Comparison of ENCODE assay signal across 9 cellular contexts in the genomic region with DNA sequence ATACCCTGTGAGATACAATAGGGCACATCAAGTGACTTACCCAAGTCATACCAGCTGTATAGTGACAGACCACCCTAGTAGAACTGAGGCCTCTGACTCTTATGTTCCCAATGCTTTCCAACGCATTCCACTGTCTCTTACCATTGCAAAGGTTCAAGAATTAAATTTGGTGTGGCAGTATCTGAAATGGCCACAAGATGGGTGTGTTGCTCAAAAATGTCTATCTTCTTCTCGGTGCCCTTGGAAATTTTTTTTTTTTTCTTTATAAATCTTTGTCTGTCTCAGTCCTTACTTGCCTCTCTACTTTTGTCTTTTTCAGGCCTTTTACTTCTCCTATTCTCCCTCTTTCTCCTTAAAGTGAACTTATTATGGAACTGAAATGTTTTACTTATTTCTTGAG. TPM values are rescaled to one million over a fixed set of nuclear protein-coding genes. Genes with fewer than 3 reads are reported as not detected.
DNase-seq lines count a peak whose midpoint lies in the region; ATAC-seq, FAIRE-seq and TF ChIP-seq lines count a peak whose summit lies in the region.
"Had no signal": no experiment of that assay in that cellular context is flagged by ENCODE, and none has a peak within 500 bp of the region (broad histone marks: within the 10 kb centered on the region; RNA-seq: fewer than 3 reads in every experiment).

No MANE protein-coding gene starts in this region.

- H3K27me3 Mint-ChIP-seq in activated CD4-positive, alpha-beta memory T cell treated with anti-CD3 and anti-CD28 coated beads, Interleukin-2, amount 10 ng/mL, durations not matched to agents 7 days and 5 days = no peaks in the 10 kb centered on the region
- no peaks in the 10 kb centered on the region for H3K27me3 Mint-ChIP-seq in activated T-helper 2 cell treated with anti-CD3 and anti-CD28 coated beads, Interferon-gamma antibody, Interleukin-2, Interleukin-4, amounts not matched to agents 10 μg/mL and 5 μg/mL and 100 μg/mL, durations not matched to agents 14 hours and 24 hours and 36 hours (ENCODE audit: low read depth)

- no peak overlapping the region for H3K27ac ChIP-seq in heart left ventricle
- H3K27ac ChIP-seq in brain microvascular endothelial cell = no peak overlapping the region
- no peak overlapping the region for H3K27ac ChIP-seq in HepG2 (ENCODE audit: extremely low read length, insufficient read depth, low read length)

- DNase-seq in heart left ventricle (no peak), cardiac septum (ENCODE audit: low spot score) (no peak), NCI-H69 (lab: John Stamatoyannopoulos, UW) (peak; percentile 47), brain microvascular endothelial cell (peak; percentile 31), HepG2 (ENCODE audit: low spot score) (peak; percentile 48), cerebellar nuclear complex (lab: John Stamatoyannopoulos, UW) (no peak)
- DNase-seq in activated CD4-positive, alpha-beta memory T cell treated with anti-CD3 and anti-CD28 coated beads, Interleukin-2, amount 10 ng/mL, durations not matched to agents 7 days and 5 days = no peak
- DNase-seq in activated T-helper 2 cell treated with anti-CD3 and anti-CD28 coated beads, Interferon-gamma antibody, Interleukin-2, Interleukin-4, amounts not matched to agents 10 μg/mL and 5 μg/mL and 100 μg/mL, durations not matched to agents 14 hours and 24 hours and 36 hours (ENCODE audit: low spot score) = no peak

- H3K4me3 Mint-ChIP-seq in activated CD4-positive, alpha-beta memory T cell treated with anti-CD3 and anti-CD28 coated beads, Interleukin-2, amount 10 ng/mL, durations not matched to agents 7 days and 5 days = no peak overlapping the region
- H3K4me3 Mint-ChIP-seq in activated T-helper 2 cell treated with anti-CD3 and anti-CD28 coated beads, Interferon-gamma antibody, Interleukin-2, Interleukin-4, amounts not matched to agents 10 μg/mL and 5 μg/mL and 100 μg/mL, durations not matched to agents 14 hours and 24 hours and 36 hours (ENCODE audit: low read depth) = no peak overlapping the region

- peak; percentile 26 to 63 (median 46) for TF ChIP-seq CTCF in heart left ventricle (IDR thresholded peaks at IDR 0.05)
- peak; percentile 61 for TF ChIP-seq CTCF in brain microvascular endothelial cell (IDR thresholded peaks at IDR 0.05; ENCODE audit: low read depth, low read length, missing control alignments)
- peak; percentile 69 for TF ChIP-seq CTCF in HepG2 (CRISPR knock-in tag; IDR thresholded peaks at IDR 0.05)

- H3K79me2 ChIP-seq in HepG2 (ENCODE audit: insufficient read depth, low read length) = no peaks in the 10 kb centered on the region

- no peak for TF ChIP-seq POLR2A in heart left ventricle (IDR thresholded peaks at IDR 0.05)
- no peak for TF ChIP-seq POLR2A in HepG2 (IDR thresholded peaks at IDR 0.05; ENCODE audit: insufficient read depth in 1 of 2, low read depth in 2 of 2, low read length in 2 of 2)

- POLR2A ChIA-PET in HepG2 (lab: Yijun Ruan, JAX) = no interaction called here
- POLR2A ChIA-PET in activated CD4-positive, alpha-beta memory T cell treated with anti-CD3 and anti-CD28 coated beads, Interleukin-2, amount 10 ng/mL, durations not matched to agents 7 days and 5 days (lab: Charles Lee) = no interaction called here

- no TSS peak for BruUV-seq in HepG2 (replicated peaks; lab: Mats Ljungman, UMichigan)

- H3K36me3 Mint-ChIP-seq in activated CD4-positive, alpha-beta memory T cell treated with anti-CD3 and anti-CD28 coated beads, Interleukin-2, amount 10 ng/mL, durations not matched to agents 7 days and 5 days (ENCODE audit: low read depth) = peaks cover 28% of the 10 kb centered on the region
- peaks cover 21% of the 10 kb centered on the region for H3K36me3 Mint-ChIP-seq in activated T-helper 2 cell treated with anti-CD3 and anti-CD28 coated beads, Interferon-gamma antibody, Interleukin-2, Interleukin-4, amounts not matched to agents 10 μg/mL and 5 μg/mL and 100 μg/mL, durations not matched to agents 14 hours and 24 hours and 36 hours (ENCODE audit: low read depth)

- H2AFZ ChIP-seq in HepG2 (ENCODE audit: low read length) = no peak overlapping the region

- no peak overlapping the region for H3K27ac Mint-ChIP-seq in activated CD4-positive, alpha-beta memory T cell treated with anti-CD3 and anti-CD28 coated beads, Interleukin-2, amount 10 ng/mL, durations not matched to agents 7 days and 5 days
- no peak overlapping the region for H3K27ac Mint-ChIP-seq in activated T-helper 2 cell treated with anti-CD3 and anti-CD28 coated beads, Interferon-gamma antibody, Interleukin-2, Interleukin-4, amounts not matched to agents 10 μg/mL and 5 μg/mL and 100 μg/mL, durations not matched to agents 14 hours and 24 hours and 36 hours

- H3K4me3 ChIP-seq in heart left ventricle (no peak overlapping the region), brain microvascular endothelial cell (ENCODE audit: low read depth, low read length) (no peak overlapping the region), HepG2 (replicated peaks in 1 of 3; ENCODE audit: insufficient read depth in 1 of 3, low read depth in 2 of 3, low read length in 3 of 3) (no peak overlapping the region)

- intact Hi-C loops in heart left ventricle (cut with DNase I) = loop anchor here (1.0 to 10.0 kb wide), 6 partner anchors 143 to 270 kb away; no protein-coding TSS in a partner anchor
- intact Hi-C loops in cardiac septum (cut with DNase I) = loop anchor here (5.0 kb wide), 1 partner anchor 265 kb away; no protein-coding TSS in a partner anchor
- intact Hi-C loops in HepG2 (cut with micrococcal nuclease; ENCODE audit: unreplicated experiment) = loop anchor here (1.0 to 10.0 kb wide), 3 partner anchors 143 to 268 kb away; no protein-coding TSS in a partner anchor
- intact Hi-C loops in activated T-helper 2 cell treated with anti-CD3 and anti-CD28 coated beads, Interferon-gamma antibody, Interleukin-2, Interleukin-4, amounts not matched to agents 10 μg/mL and 5 μg/mL and 100 μg/mL, durations not matched to agents 14 hours and 24 hours and 36 hours (cut with micrococcal nuclease) = loop anchor here (1.0 to 5.0 kb wide), 2 partner anchors 145 to 268 kb away; no protein-coding TSS in a partner anchor

- CTCF ChIA-PET in HepG2 (lab: Yijun Ruan, JAX; ENCODE audit: low intra/inter-chr PET ratio, low total read pairs) = interaction anchor here (0.9 to 2.0 kb wide), 3 partner anchors 143 to 272 kb away, joined by 3 to 27 read pairs (median 7); no protein-coding TSS in a partner anchor
- CTCF ChIA-PET in activated CD4-positive, alpha-beta memory T cell treated with anti-CD3 and anti-CD28 coated beads, Interleukin-2, amount 10 ng/mL, durations not matched to agents 7 days and 5 days (lab: Charles Lee) = interaction anchor here (0.8 to 4.0 kb wide), 8 partner anchors 13 to 272 kb away, joined by 3 to 33 read pairs (median 4); no protein-coding TSS in a partner anchor

- in situ Hi-C loops in brain microvascular endothelial cell (cut with HindIII; ENCODE audit: low pct_ligation_motif_present, low sequenced_read_pairs) (no loop called here), HepG2 (cut with HindIII; ENCODE audit: extremely low pct_ligation_motif_present, low pct_unique_long_range_greater_than_20kb) (loop anchor here (5.0 kb wide), 2 partner anchors 145 to 270 kb away; no protein-coding TSS in a partner anchor)

- 22 to 32% (median 28%) methylated on average over 2 of the region's 2 CpGs for WGBS in heart left ventricle, 4 donors
- WGBS in HepG2 (ENCODE audit: low lambda C conversion rate) = 64% methylated on average over 2 of the region's 2 CpGs

- H3K9me3 ChIP-seq in heart left ventricle (no peaks in the 10 kb centered on the region), HepG2 (ENCODE audit: low read length) (no peaks in the 10 kb centered on the region)

- FAIRE-seq in HepG2 (lab: Jason Lieb, UNC) = no peak
- FAIRE-seq: colon had no signal

- H4K20me1 ChIP-seq in HepG2 (ENCODE audit: insufficient read depth, low read length) = no peaks in the 10 kb centered on the region

- H3K4me1 Mint-ChIP-seq in activated CD4-positive, alpha-beta memory T cell treated with anti-CD3 and anti-CD28 coated beads, Interleukin-2, amount 10 ng/mL, durations not matched to agents 7 days and 5 days = peaks cover 8% of the 10 kb centered on the region
- H3K4me1 Mint-ChIP-seq in activated T-helper 2 cell treated with anti-CD3 and anti-CD28 coated beads, Interferon-gamma antibody, Interleukin-2, Interleukin-4, amounts not matched to agents 10 μg/mL and 5 μg/mL and 100 μg/mL, durations not matched to agents 14 hours and 24 hours and 36 hours (ENCODE audit: low read depth) = no peaks in the 10 kb centered on the region

- TF ChIP-seq RAD21 in HepG2 (CRISPR knock-in tag; IDR thresholded peaks at IDR 0.05) = peak; percentile 48; the same call in 1 of the 2 replicates

- no peaks in the 10 kb centered on the region for H3K4me1 ChIP-seq in heart left ventricle
- peaks cover 22% of the 10 kb centered on the region for H3K4me1 ChIP-seq in HepG2 (ENCODE audit: insufficient read depth, low read length)

- H3K9ac ChIP-seq in HepG2 (ENCODE audit: insufficient read depth, low read depth, low read length) = no peak overlapping the region

- peaks cover 0 to 95% (median 80%) of the 10 kb centered on the region in 9 donors for H3K36me3 ChIP-seq in heart left ventricle
- H3K36me3 ChIP-seq in brain microvascular endothelial cell (replicated peaks) = peaks cover 4% of the 10 kb centered on the region
- H3K36me3 ChIP-seq in HepG2 (replicated peaks in 1 of 2; ENCODE audit: control insufficient read depth in 1 of 2, insufficient read depth in 2 of 2, low read length in 2 of 2) = peaks cover 8 to 45% of the 10 kb centered on the region in 2 experiments; a peak in 4 of 5 replicates

- no peak for TF ChIP-seq EP300 in HepG2 (IDR thresholded peaks at IDR 0.05; ENCODE audit: low read depth in 2 of 2, low read length in 2 of 2)
- TF ChIP-seq EP300 in HepG2 (CRISPR knock-in tag; IDR thresholded peaks at IDR 0.05; ENCODE audit: borderline replicate concordance) = no peak

- no peaks in the 10 kb centered on the region for H3K27me3 ChIP-seq in heart left ventricle
- no peaks in the 10 kb centered on the region for H3K27me3 ChIP-seq in brain microvascular endothelial cell (replicated peaks)
- H3K27me3 ChIP-seq in HepG2 (ENCODE audit: control insufficient read depth in 1 of 2, insufficient read depth in 2 of 2, low read length in 2 of 2) = no peaks in the 10 kb centered on the region

- no peak overlapping the region for H3K4me2 ChIP-seq in HepG2 (ENCODE audit: low read depth, low read length)

- ATAC-seq in heart left ventricle (peak in 1 of 4 donors; percentile 18), HepG2 (peak; percentile 62; the same call in 2 of the 3 replicates)

- no peaks in the 10 kb centered on the region for H3K9me3 Mint-ChIP-seq in activated CD4-positive, alpha-beta memory T cell treated with anti-CD3 and anti-CD28 coated beads, Interleukin-2, amount 10 ng/mL, durations not matched to agents 7 days and 5 days
- H3K9me3 Mint-ChIP-seq in activated T-helper 2 cell treated with anti-CD3 and anti-CD28 coated beads, Interferon-gamma antibody, Interleukin-2, Interleukin-4, amounts not matched to agents 10 μg/mL and 5 μg/mL and 100 μg/mL, durations not matched to agents 14 hours and 24 hours and 36 hours = no peaks in the 10 kb centered on the region

RNA-seq across cellular contexts. Expression of a gene that starts 48.4 kb away (rescaled TPM):
- total RNA-seq in heart left ventricle = 1 to 10 TPM in 1 of 9 donors, under 1 TPM in 4, not detected in 4; 0.23 to 1.6 (median 0.34) TPM
- polyA plus RNA-seq in heart left ventricle = under 1 TPM in 1 of 2 donors, not detected in 1; 0.19 TPM
- total RNA-seq in cardiac septum = 1.0 TPM
- total RNA-seq in HepG2 (2016; rRNA removed; fragmentation: Illumina TruSeq; extraction: Trizol) = 0.29 TPM in 1 of 2 replicates, not detected in the other
- not detected in 2 replicates for total RNA-seq in HepG2 (2016; cell fraction: cytosol; rRNA removed; fragmentation: Illumina TruSeq; extraction: Trizol; ENCODE audit: low read depth)
- 0.41 TPM in 1 of 2 replicates, not detected in the other for total RNA-seq in HepG2 (2016; cell fraction: insoluble cytoplasmic fraction; rRNA removed; fragmentation: Illumina TruSeq; extraction: Trizol)
- not detected in 2 replicates for total RNA-seq in HepG2 (2016; cell fraction: membrane; rRNA removed; fragmentation: Illumina TruSeq; extraction: Trizol)
- total RNA-seq in HepG2 (2016; cell fraction: nucleus; rRNA removed; fragmentation: Illumina TruSeq; extraction: Trizol) = 0.72 and 1.3 TPM in 2 replicates
- 0.18 and 0.32 TPM in 2 replicates for polyA plus RNA-seq in HepG2 (2011; rRNA removed)
- polyA plus RNA-seq in HepG2 (2011; cell fraction: cytosol; rRNA removed) = not detected in 2 replicates
- polyA plus RNA-seq in HepG2 (2011; cell fraction: nucleus; rRNA removed) = 1.7 TPM in 2 replicates
- polyA plus RNA-seq in HepG2 (2012) = 0.13 TPM in 1 of 2 replicates, not detected in the other
- polyA plus RNA-seq in HepG2 (2016; cell fraction: cytosol; fragmentation: Illumina TruSeq; extraction: Trizol; ENCODE audit: low read depth) = not detected in 2 replicates
- polyA plus RNA-seq in HepG2 (2016; cell fraction: insoluble cytoplasmic fraction; fragmentation: Illumina TruSeq; extraction: Trizol; ENCODE audit: low read depth) = not detected in 2 replicates
- polyA plus RNA-seq in HepG2 (2016; cell fraction: membrane; fragmentation: Illumina TruSeq; extraction: Trizol; ENCODE audit: low read depth) = not detected in 2 replicates
- polyA plus RNA-seq in HepG2 (2016; cell fraction: nucleus; fragmentation: Illumina TruSeq; extraction: Trizol; ENCODE audit: insufficient read depth, low read depth) = not detected in 2 replicates
- 14.0 and 21.7 TPM in 2 replicates for polyA minus RNA-seq in HepG2 (2011; rRNA and poly(A)+ RNA removed; ENCODE audit: low replicate concordance)
- 0.49 TPM in 1 of 2 replicates, not detected in the other for polyA minus RNA-seq in HepG2 (2011; cell fraction: cytosol; rRNA and poly(A)+ RNA removed)
- 30.3 and 35.8 TPM in 2 replicates for polyA minus RNA-seq in HepG2 (2011; cell fraction: nucleus; rRNA and poly(A)+ RNA removed)
- under 1 TPM; 0.58 to 0.88 TPM for total RNA-seq in activated CD4-positive, alpha-beta memory T cell treated with anti-CD3 and anti-CD28 coated beads, Interleukin-2, amount 10 ng/mL, durations not matched to agents 7 days and 5 days
- total RNA-seq in activated T-helper 2 cell treated with anti-CD3 and anti-CD28 coated beads, Interferon-gamma antibody, Interleukin-2, Interleukin-4, amounts not matched to agents 10 μg/mL and 5 μg/mL and 100 μg/mL, durations not matched to agents 14 hours and 24 hours and 36 hours = 0.59 and 1.0 TPM in 2 replicates

Comparison
In these comparisons a context has a peak if more than half of its experiments do, and no peak if none do; other contexts are left out.
1. DNase-seq: peak in NCI-H69 (single experiment), brain microvascular endothelial cell (single experiment) and HepG2 (single experiment); none in heart left ventricle (0 of 5), cardiac septum (single experiment), activated CD4-positive, alpha-beta memory T cell treated with anti-CD3 and anti-CD28 coated beads, Interleukin-2, amount 10 ng/mL, durations not matched to agents 7 days and 5 days (single experiment), activated T-helper 2 cell treated with anti-CD3 and anti-CD28 coated beads, Interferon-gamma antibody, Interleukin-2, Interleukin-4, amounts not matched to agents 10 μg/mL and 5 μg/mL and 100 μg/mL, durations not matched to agents 14 hours and 24 hours and 36 hours (single experiment) and cerebellar nuclear complex (0 of 2).
2. Peak in every context shown above with its lines, with median percentiles within 50 percentile points of each other: CTCF ChIP-seq.